8 cellular contexts compared by ENCODE assay signal in the genomic region with DNA sequence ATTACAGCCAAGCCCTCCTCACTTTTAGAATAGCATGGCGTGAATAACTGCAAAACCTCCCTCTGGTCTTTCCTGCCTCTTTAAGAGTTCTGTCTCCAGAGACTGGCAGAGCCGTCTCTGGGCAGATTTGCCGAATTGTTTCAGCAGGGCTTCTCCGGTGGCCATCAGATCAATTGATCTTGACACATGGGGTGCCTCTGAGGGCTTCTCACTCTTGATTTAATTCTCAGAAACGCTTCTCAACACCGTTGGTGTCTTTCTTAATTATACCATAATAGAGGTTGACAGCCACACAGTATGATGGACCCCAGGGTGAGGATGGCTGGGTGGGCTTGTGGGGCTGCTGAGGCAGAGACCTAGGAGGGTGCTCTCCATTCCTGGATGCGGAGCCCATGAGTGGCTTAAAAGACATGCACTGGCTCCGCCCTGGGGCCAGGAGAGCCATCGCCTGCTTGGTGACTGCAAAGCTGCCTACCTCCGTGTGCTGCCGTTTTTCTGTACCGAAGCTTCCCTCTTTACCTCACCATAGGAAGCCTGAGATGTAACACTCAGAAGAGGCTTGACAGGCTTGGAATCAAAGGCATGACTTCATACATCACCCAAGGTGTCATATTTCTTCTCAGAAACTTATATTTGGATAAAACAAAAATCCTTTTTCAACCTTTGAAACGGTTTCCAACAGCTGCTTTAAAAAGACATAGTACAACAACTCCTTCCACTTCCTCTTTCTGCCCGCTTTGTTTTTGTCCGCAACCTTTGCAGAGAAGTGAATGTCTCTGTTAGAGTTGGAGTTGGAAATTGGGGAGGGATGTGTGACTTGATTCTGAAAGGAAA.
DNase-seq lines count a peak whose midpoint lies in the region; ATAC-seq and TF ChIP-seq lines count a peak whose summit lies in the region.

No MANE protein-coding gene starts in this region.

- H3K4me3 Mint-ChIP-seq in activated CD4-positive, alpha-beta T cell treated with anti-CD3 and anti-CD28 coated beads for 36 hours, result no peak overlapping the region

- POLR2A ChIA-PET in activated CD4-positive, alpha-beta T cell treated with anti-CD3 and anti-CD28 coated beads for 36 hours (lab: Charles Lee), result no interaction called here

- H3K9me3 ChIP-seq in Peyer's patch, result no peaks in the 10 kb centered on the region

- H3K9me3 Mint-ChIP-seq in activated CD4-positive, alpha-beta T cell treated with anti-CD3 and anti-CD28 coated beads for 36 hours (ENCODE audit: low read depth), result no peaks in the 10 kb centered on the region

- peaks cover 5% of the 10 kb centered on the region for H3K36me3 Mint-ChIP-seq in activated CD4-positive, alpha-beta T cell treated with anti-CD3 and anti-CD28 coated beads for 36 hours (ENCODE audit: low read depth)

- H3K27ac Mint-ChIP-seq in activated CD4-positive, alpha-beta T cell treated with anti-CD3 and anti-CD28 coated beads for 36 hours, result no peak overlapping the region

- DNase-seq in activated CD4-positive, alpha-beta T cell treated with anti-CD3 and anti-CD28 coated beads for 36 hours, result peak; percentile 32
- DNase-seq in activated CD4-positive, alpha-beta T cell treated with anti-CD3 and anti-CD28 coated beads for 48 hours, result no peak
- DNase-seq in Peyer's patch, result peak in 2 of 3 donors; percentile 63 to 71
- no peak for DNase-seq in DMS153 (lab: John Stamatoyannopoulos, UW)
- DNase-seq in NCI-H2171 treated with DMSO at 0.1 percent for 48 hours (lab: John Stamatoyannopoulos, UW), result no peak
- DNase-seq in NCI-H748 treated with DMSO at 0.1 percent for 48 hours (lab: John Stamatoyannopoulos, UW), result no peak

- H3K27me3 ChIP-seq in Peyer's patch, result no peaks in the 10 kb centered on the region
- H3K27me3 ChIP-seq in rectal smooth muscle tissue (ENCODE audit: control insufficient read depth, insufficient read depth, low read length), result no peaks in the 10 kb centered on the region

- H3K36me3 ChIP-seq in Peyer's patch (no peaks in the 10 kb centered on the region), rectal smooth muscle tissue (ENCODE audit: control insufficient read depth, insufficient read depth, low read length) (no peaks in the 10 kb centered on the region)

- ATAC-seq in activated CD4-positive, alpha-beta T cell treated with anti-CD3 and anti-CD28 coated beads for 36 hours, result peak; percentile 70
- peak; percentile 65 for ATAC-seq in HG02973 (IDR thresholded peaks at IDR 0.05; ENCODE audit: unreplicated experiment)

- no peak for TF ChIP-seq POLR2A in Peyer's patch (IDR thresholded peaks at IDR 0.05)

- H3K27ac ChIP-seq in Peyer's patch, result peak overlapping the region in 3 of 4 donors; percentile 57 to 74 (median 65)
- H3K27ac ChIP-seq in rectal smooth muscle tissue (ENCODE audit: low read depth, low read length), result no peak overlapping the region

- no peak overlapping the region for H3K9ac ChIP-seq in rectal smooth muscle tissue (ENCODE audit: low read length)

- H3K4me1 ChIP-seq in Peyer's patch (peaks cover 0 to 21% (median 6%) of the 10 kb centered on the region in 4 donors), rectal smooth muscle tissue (ENCODE audit: control insufficient read depth, insufficient read depth, low read length) (no peaks in the 10 kb centered on the region)

- H3K4me3 ChIP-seq in Peyer's patch, result peak overlapping the region in 1 of 4 donors; percentile 5
- H3K4me3 ChIP-seq in rectal smooth muscle tissue (ENCODE audit: low read length), result peak overlapping the region; percentile 30

- intact Hi-C loops in activated CD4-positive, alpha-beta T cell treated with anti-CD3 and anti-CD28 coated beads for 36 hours (cut with DNase I, micrococcal nuclease), result loop anchor here in 1 of 2 experiments (5.0 kb wide), 1 partner anchor 133 kb away; no protein-coding TSS in a partner anchor

- CTCF ChIA-PET in activated CD4-positive, alpha-beta T cell treated with anti-CD3 and anti-CD28 coated beads for 36 hours (lab: Charles Lee), result interaction anchor here (0.5 to 0.6 kb wide), 2 partner anchors 324 to 706 kb away, joined by 3 to 4 read pairs; no protein-coding TSS in a partner anchor

- peaks cover 39% of the 10 kb centered on the region for H3K4me1 Mint-ChIP-seq in activated CD4-positive, alpha-beta T cell treated with anti-CD3 and anti-CD28 coated beads for 36 hours

- H3K27me3 Mint-ChIP-seq in activated CD4-positive, alpha-beta T cell treated with anti-CD3 and anti-CD28 coated beads for 36 hours, result no peaks in the 10 kb centered on the region

- no peak for TF ChIP-seq CTCF in Peyer's patch (IDR thresholded peaks at IDR 0.05)

Comparison
In these comparisons a context has a peak if more than half of its experiments do, and no peak if none do; other contexts are left out.
1. DNase-seq: peak in activated CD4-positive, alpha-beta T cell treated with anti-CD3 and anti-CD28 coated beads for 36 hours (single experiment) and Peyer's patch (2 of 3); none in activated CD4-positive, alpha-beta T cell treated with anti-CD3 and anti-CD28 coated beads for 48 hours (single experiment), DMS153 (single experiment), NCI-H2171 treated with DMSO at 0.1 percent for 48 hours (single experiment) and NCI-H748 treated with DMSO at 0.1 percent for 48 hours (single experiment).